1 cellular context compared by ENCODE assay signal in the genomic region with DNA sequence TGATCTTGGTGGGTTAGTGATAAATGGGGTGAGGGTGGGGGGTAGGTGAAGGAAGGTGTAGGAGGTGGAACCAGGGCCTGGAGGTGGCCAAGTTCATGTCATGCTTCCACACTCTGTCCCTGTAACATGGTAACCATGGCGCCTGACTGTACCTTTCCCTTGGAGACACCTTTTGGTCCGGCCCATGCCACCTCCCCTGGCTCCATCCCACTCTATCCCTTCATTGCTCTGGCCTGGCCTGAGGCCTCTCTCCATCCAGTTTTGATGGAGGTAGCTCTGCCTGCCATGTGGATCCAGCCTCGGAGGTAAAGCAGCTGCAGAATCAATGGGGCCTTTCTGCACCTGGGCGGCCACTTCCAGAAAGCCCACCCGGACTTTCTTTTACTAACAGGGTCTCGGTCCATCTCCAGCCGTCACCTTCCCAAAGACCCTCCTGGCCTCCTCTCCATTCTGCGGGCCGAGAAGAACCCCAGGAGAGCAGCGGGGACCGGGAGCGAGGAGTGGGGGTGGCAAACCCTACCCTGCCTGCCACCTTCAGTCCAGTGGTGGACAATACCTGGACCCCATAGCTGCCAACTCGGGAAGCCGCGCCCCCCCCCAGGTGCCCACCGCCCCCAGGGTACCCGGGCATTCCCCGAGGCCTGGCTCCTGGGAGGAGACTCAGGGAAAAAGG.
TF ChIP-seq lines count a peak whose summit lies in the region.

No MANE protein-coding gene starts in this region.

TF ChIP-seq in HepG2, 621 proteins besides CTCF, POLR2A, EP300 and RAD21:
- TF ChIP-seq RAD51 (IDR thresholded peaks at IDR 0.05; ENCODE audit: borderline replicate concordance) (no peak), ETV6 (CRISPR knock-in tag; conservative IDR thresholded peaks at IDR 0.05) (no peak), ZNF501 (CRISPR knock-in tag; IDR thresholded peaks at IDR 0.05) (no peak), ZNF572 (CRISPR knock-in tag; IDR thresholded peaks at IDR 0.05) (no peak), ZNF605 (CRISPR knock-in tag; IDR thresholded peaks at IDR 0.05) (0 out of 2 replicates have a peak, but pooled peaks have one; percentile 51), ASH2L (IDR thresholded peaks at IDR 0.05; ENCODE audit: insufficient read length, low read depth, low read length) (no peak), ZNF747 (CRISPR knock-in tag; IDR thresholded peaks at IDR 0.05; ENCODE audit: borderline replicate concordance) (no peak), HNRNPL (IDR thresholded peaks at IDR 0.05; ENCODE audit: low read depth, low read length) (peak; percentile 66; the same call in 1 of the 2 replicates), ZNF775 (CRISPR knock-in tag; IDR thresholded peaks at IDR 0.05; ENCODE audit: borderline replicate concordance) (no peak), FOXO4 (CRISPR knock-in tag; conservative IDR thresholded peaks at IDR 0.05) (no peak), ZNF18 (CRISPR knock-in tag; IDR thresholded peaks at IDR 0.05; ENCODE audit: insufficient replicate concordance) (peak; percentile 16), DMTF1 (CRISPR knock-in tag; IDR thresholded peaks at IDR 0.05) (no peak), ZNF275 (CRISPR knock-in tag; IDR thresholded peaks at IDR 0.05; ENCODE audit: borderline replicate concordance) (0 out of 2 replicates have a peak, but pooled peaks have one; percentile 7), ZMYM3 (CRISPR knock-in tag; IDR thresholded peaks at IDR 0.05) (no peak), SRSF1 (optimal IDR thresholded peaks at IDR 0.05; ENCODE audit: low read depth, low read length) (peak; percentile 22), U2AF1 (optimal IDR thresholded peaks at IDR 0.05; ENCODE audit: low read depth, low read length) (no peak), MAFG (CRISPR knock-in tag; IDR thresholded peaks at IDR 0.05) (no peak)
- TF ChIP-seq, protein P1, sequence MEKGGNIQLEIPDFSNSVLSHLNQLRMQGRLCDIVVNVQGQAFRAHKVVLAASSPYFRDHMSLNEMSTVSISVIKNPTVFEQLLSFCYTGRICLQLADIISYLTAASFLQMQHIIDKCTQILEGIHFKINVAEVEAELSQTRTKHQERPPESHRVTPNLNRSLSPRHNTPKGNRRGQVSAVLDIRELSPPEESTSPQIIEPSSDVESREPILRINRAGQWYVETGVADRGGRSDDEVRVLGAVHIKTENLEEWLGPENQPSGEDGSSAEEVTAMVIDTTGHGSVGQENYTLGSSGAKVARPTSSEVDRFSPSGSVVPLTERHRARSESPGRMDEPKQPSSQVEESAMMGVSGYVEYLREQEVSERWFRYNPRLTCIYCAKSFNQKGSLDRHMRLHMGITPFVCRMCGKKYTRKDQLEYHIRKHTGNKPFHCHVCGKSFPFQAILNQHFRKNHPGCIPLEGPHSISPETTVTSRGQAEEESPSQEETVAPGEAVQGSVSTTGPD (CRISPR knock-in tag; IDR thresholded peaks at IDR 0.05): no peak
- TF ChIP-seq, protein P2, sequence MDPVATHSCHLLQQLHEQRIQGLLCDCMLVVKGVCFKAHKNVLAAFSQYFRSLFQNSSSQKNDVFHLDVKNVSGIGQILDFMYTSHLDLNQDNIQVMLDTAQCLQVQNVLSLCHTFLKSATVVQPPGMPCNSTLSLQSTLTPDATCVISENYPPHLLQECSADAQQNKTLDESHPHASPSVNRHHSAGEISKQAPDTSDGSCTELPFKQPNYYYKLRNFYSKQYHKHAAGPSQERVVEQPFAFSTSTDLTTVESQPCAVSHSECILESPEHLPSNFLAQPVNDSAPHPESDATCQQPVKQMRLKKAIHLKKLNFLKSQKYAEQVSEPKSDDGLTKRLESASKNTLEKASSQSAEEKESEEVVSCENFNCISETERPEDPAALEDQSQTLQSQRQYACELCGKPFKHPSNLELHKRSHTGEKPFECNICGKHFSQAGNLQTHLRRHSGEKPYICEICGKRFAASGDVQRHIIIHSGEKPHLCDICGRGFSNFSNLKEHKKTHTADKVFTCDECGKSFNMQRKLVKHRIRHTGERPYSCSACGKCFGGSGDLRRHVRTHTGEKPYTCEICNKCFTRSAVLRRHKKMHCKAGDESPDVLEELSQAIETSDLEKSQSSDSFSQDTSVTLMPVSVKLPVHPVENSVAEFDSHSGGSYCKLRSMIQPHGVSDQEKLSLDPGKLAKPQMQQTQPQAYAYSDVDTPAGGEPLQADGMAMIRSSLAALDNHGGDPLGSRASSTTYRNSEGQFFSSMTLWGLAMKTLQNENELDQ (CRISPR knock-in tag; IDR thresholded peaks at IDR 0.05; ENCODE audit: borderline replicate concordance): no peak
- TF ChIP-seq, protein P3, sequence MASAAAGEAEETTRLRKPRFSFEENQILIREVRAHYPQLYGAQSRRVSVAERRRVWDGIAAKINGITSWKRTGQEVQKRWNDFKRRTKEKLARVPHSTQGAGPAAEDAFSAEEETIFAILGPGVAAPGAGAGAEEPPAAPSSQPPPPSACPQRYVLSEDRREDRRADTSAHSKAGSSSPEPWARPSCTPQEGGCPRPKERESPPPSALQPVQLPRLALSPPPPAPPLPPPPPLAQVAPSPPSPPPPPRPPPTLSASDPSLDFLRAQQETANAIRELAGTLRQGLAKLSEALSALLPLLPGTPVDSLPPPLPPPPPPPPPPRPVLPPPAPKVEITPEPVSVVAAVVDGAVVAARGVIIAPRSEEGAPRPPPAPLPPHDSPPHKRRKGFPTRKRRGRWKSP (CRISPR knock-in tag; IDR thresholded peaks at IDR 0.05): peak; percentile 4; the same call in 1 of the 2 replicates
